ENCODE assay signal across 7 cellular contexts in genomic region chr19:21115430-21115829, GRCh38.
"Had no signal": no experiment of that assay in that cellular context is flagged by ENCODE, and none has a peak within 500 bp of the region (broad histone marks: within the 10 kb centered on the region; RNA-seq: fewer than 3 reads in every experiment).

No MANE protein-coding gene starts in this region.

- FAIRE-seq: GM12878, GM12891, GM12892, GM18507, GM19239 had no signal

- DNase-seq: GDM1, GF-D8 had no signal

- H3K4me3 ChIP-seq: GM12878 had no signal

- ATAC-seq: GM12878 had no signal
